In the genomic region with DNA sequence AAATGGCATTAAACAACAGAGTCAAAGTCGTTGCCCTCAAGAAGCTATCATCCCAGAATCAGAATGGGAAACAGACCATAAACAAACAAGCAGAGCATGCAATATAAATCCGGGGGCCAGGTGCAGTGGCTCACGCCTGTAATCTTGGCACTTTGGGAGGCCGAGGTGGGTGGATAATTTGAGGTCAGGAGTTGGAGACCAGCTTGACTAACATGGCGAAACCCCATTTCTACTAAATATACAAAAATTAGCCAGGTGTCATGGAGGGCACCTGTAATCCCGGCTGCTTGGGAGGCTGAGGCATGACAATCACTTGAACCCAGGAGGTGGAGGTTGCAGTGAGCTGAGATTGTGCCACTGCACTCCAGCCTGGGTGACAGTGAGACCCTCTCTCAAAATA, we compare ENCODE assay signal across 1 cellular context.
DNase-seq lines count a peak whose midpoint lies in the region; TF ChIP-seq lines count a peak whose summit lies in the region.
"Not testable (repeated sequence)": the region's sequence is repeated elsewhere in the genome, so short reads cannot be mapped to it uniquely, and the experiment has no call there.

No MANE protein-coding gene starts in this region.

- peaks cover 31% of the 10 kb centered on the region for H3K27me3 ChIP-seq in BE2C

- H3K9me3 ChIP-seq in BE2C: peaks cover 28% of the 10 kb centered on the region

- not testable (repeated sequence) for H3K36me3 ChIP-seq in BE2C

- H3K4me1 ChIP-seq in BE2C: peaks cover 20% of the 10 kb centered on the region

- not testable (repeated sequence) for H3K4me3 ChIP-seq in BE2C (ENCODE audit: low read depth, low read length)

- not testable (repeated sequence) for TF ChIP-seq CTCF in BE2C (IDR thresholded peaks at IDR 0.05; ENCODE audit: low read depth, low read length)

- DNase-seq in BE2C: peak; percentile 96
